17 cellular contexts compared by ENCODE assay signal in genomic region chr17:61149106-61149505, GRCh38.
DNase-seq lines count a peak whose midpoint lies in the region; ATAC-seq, FAIRE-seq and TF ChIP-seq lines count a peak whose summit lies in the region.
"Had no signal": no experiment of that assay in that cellular context is flagged by ENCODE, and none has a peak within 500 bp of the region (broad histone marks: within the 10 kb centered on the region; RNA-seq: fewer than 3 reads in every experiment).

No MANE protein-coding gene starts in this region.

- H3K36me3 ChIP-seq in Loucy (ENCODE audit: insufficient read depth, low read length) = no peaks in the 10 kb centered on the region
- no peaks in the 10 kb centered on the region for H3K36me3 ChIP-seq in H1 (ENCODE audit: control insufficient read depth in 2 of 4, insufficient read depth in 4 of 4, low read length in 3 of 4)
- H3K36me3 ChIP-seq: BLaER1 had no signal

- H3K56ac ChIP-seq in H1 (replicated peaks; ENCODE audit: insufficient read length, low read depth, low read length) = no peak overlapping the region

- no peak overlapping the region for H2BK15ac ChIP-seq in H1 (ENCODE audit: low read length)

- no peak overlapping the region for H2AK5ac ChIP-seq in H1 (ENCODE audit: low read depth, low read length)

- ATAC-seq in HG03469 (IDR thresholded peaks at IDR 0.05; ENCODE audit: unreplicated experiment) (no peak), GM19351 (IDR thresholded peaks at IDR 0.05; ENCODE audit: unreplicated experiment) (no peak)
- ATAC-seq: GM12878 had no signal

- H4K20me1 ChIP-seq in Loucy (ENCODE audit: insufficient read depth, low read length, poor library complexity, severe bottlenecking) (no peaks in the 10 kb centered on the region), H1 (replicated peaks in 1 of 2; ENCODE audit: control insufficient read depth in 1 of 2, insufficient read depth in 2 of 2, low read length in 2 of 2) (no peaks in the 10 kb centered on the region)
- H4K20me1 ChIP-seq: BLaER1 had no signal

- intact Hi-C loops in activated naive CD4-positive, alpha-beta T cell treated with anti-CD3 and anti-CD28 coated beads for 36 hours (cut with micrococcal nuclease) = no loop called here
- intact Hi-C loops in head of caudate nucleus (cut with DNase I) = no loop called here

- DNase-seq in activated naive CD4-positive, alpha-beta T cell treated with anti-CD3 and anti-CD28 coated beads for 36 hours = no peak
- no peak for DNase-seq in H1 (ENCODE audit: low read depth in 1 of 2, low spot score in 2 of 2)
- DNase-seq in nephron progenitor cell = no peak
- no peak for DNase-seq in head of caudate nucleus
- DNase-seq: AML-193, Calu3, DMS 273 treated with DMSO at 0.1 percent for 48 hours, GM23248, H7 had no signal

- no peak overlapping the region for H3K4ac ChIP-seq in H1 (replicated peaks; ENCODE audit: insufficient read length, low read depth, low read length)

- no peaks in the 10 kb centered on the region for H3K9me2 ChIP-seq in Loucy (replicated peaks; ENCODE audit: low read depth, low read length)

- no peak for TF ChIP-seq POLR2A in H1 (IDR thresholded peaks at IDR 0.05; ENCODE audit: control extremely low read depth in 1 of 2, low read depth in 2 of 2, low read length in 2 of 2)

- no peaks in the 10 kb centered on the region for H3K9me3 ChIP-seq in Loucy (ENCODE audit: insufficient read depth, low read depth, low read length)
- no peaks in the 10 kb centered on the region for H3K9me3 ChIP-seq in H1 (ENCODE audit: insufficient read depth in 2 of 2, low read depth in 1 of 2, low read length in 1 of 2)
- H3K9me3 ChIP-seq: BLaER1 had no signal

- no peak overlapping the region for H2BK12ac ChIP-seq in H1 (ENCODE audit: low read depth, low read length)

- H3K27me3 ChIP-seq in Loucy (ENCODE audit: insufficient read depth, low read length, poor library complexity, severe bottlenecking) (no peaks in the 10 kb centered on the region), H1 (replicated peaks in 1 of 4; ENCODE audit: control insufficient read depth in 3 of 4, extremely low read depth in 1 of 4, insufficient read depth in 3 of 4, low read length in 3 of 4) (peaks cover 0 to 1% (median 0%) of the 10 kb centered on the region in 4 experiments; a peak in 1 of 7 replicates)
- H3K27me3 ChIP-seq: BLaER1 had no signal

- H2BK5ac ChIP-seq in H1 (ENCODE audit: low read depth, low read length) = no peak overlapping the region

- H3K23ac ChIP-seq in H1 (ENCODE audit: insufficient read length) = no peak overlapping the region

- no peaks in the 10 kb centered on the region for H3K23me2 ChIP-seq in H1 (ENCODE audit: low read depth, low read length)

- TF ChIP-seq CTCF in Loucy (conservative IDR thresholded peaks at IDR 0.05; ENCODE audit: low read length) (no peak), H1 (IDR thresholded peaks at IDR 0.05; ENCODE audit: control extremely low read depth in 1 of 3, insufficient read depth in 1 of 3, low read depth in 1 of 3, low read length in 3 of 3) (no peak), nephron progenitor cell (IDR thresholded peaks at IDR 0.05) (no peak)

- 87% methylated on average over 5 of the region's 5 CpGs; no CpG with 5 or more reads in 1 of the 2 experiments for WGBS in H1 (ENCODE audit: extremely low coverage in 1 of 2, insufficient coverage in 1 of 2, insufficient read length in 1 of 2, insufficient replicate concordance in 2 of 2, low coverage in 1 of 2, low lambda C conversion rate in 2 of 2, missing lambda C conversion rate in 1 of 2), 2 experiments

- peak overlapping the region; percentile 32 for H3K27ac Mint-ChIP-seq in activated naive CD4-positive, alpha-beta T cell treated with anti-CD3 and anti-CD28 coated beads, Interleukin-2, amount 50 U/mL, for 24 hours
- H3K27ac Mint-ChIP-seq in activated naive CD4-positive, alpha-beta T cell treated with anti-CD3 and anti-CD28 coated beads for 36 hours = no peak overlapping the region
- H3K27ac Mint-ChIP-seq in nephron progenitor cell = peak overlapping the region; percentile 73

- TF ChIP-seq RAD21 in H1 (IDR thresholded peaks at IDR 0.05 in 1 of 2, conservative IDR thresholded peaks at IDR 0.05 in 1 of 2; ENCODE audit: low read depth in 2 of 2, low read length in 2 of 2) = no peak

- CTCF ChIA-PET in activated naive CD4-positive, alpha-beta T cell treated with anti-CD3 and anti-CD28 coated beads for 36 hours (lab: Charles Lee) = interaction anchor here (0.6 kb wide), 1 partner anchor 511 kb away, joined by 5 read pairs; no protein-coding TSS in a partner anchor
- CTCF ChIA-PET in H1 (lab: Charles Lee; ENCODE audit: partially characterized antibody) = interaction anchor here (0.6 to 0.7 kb wide), 2 partner anchors 210 to 335 kb away, joined by 3 read pairs; no protein-coding TSS in a partner anchor

- H3K27ac ChIP-seq in H1 (ENCODE audit: low read depth, low read length) = no peak overlapping the region
- H3K27ac ChIP-seq: 22Rv1, BLaER1, GM23248 had no signal

- H3K9ac ChIP-seq in Loucy (ENCODE audit: low read depth, low read length, poor library complexity, severe bottlenecking) = peak overlapping the region; percentile 39
- no peak overlapping the region for H3K9ac ChIP-seq in H1 (replicated peaks in 1 of 4; ENCODE audit: extremely low read depth in 1 of 4, low read depth in 3 of 4, low read length in 3 of 4)
- H3K9ac ChIP-seq: BLaER1, GM23248 had no signal

- H3K79me1 ChIP-seq in H1 (ENCODE audit: low read depth, low read length) = no peaks in the 10 kb centered on the region

- peak overlapping the region; percentile 36 for H3K4me3 ChIP-seq in Loucy (ENCODE audit: low read length, poor library complexity, severe bottlenecking)
- H3K4me3 ChIP-seq in H1 (ENCODE audit: extremely low read depth in 1 of 4, insufficient read depth in 2 of 4, low read depth in 3 of 4, low read length in 4 of 4) = no peak overlapping the region
- H3K4me3 ChIP-seq: BLaER1, GM12878, GM23248 had no signal

- H3K4me1 Mint-ChIP-seq in activated naive CD4-positive, alpha-beta T cell treated with anti-CD3 and anti-CD28 coated beads, Interleukin-2, amount 50 U/mL, for 24 hours = peaks cover 27% of the 10 kb centered on the region
- peaks cover 21% of the 10 kb centered on the region for H3K4me1 Mint-ChIP-seq in activated naive CD4-positive, alpha-beta T cell treated with anti-CD3 and anti-CD28 coated beads for 36 hours (ENCODE audit: low read depth)
- H3K4me1 Mint-ChIP-seq in nephron progenitor cell = peaks cover 80% of the 10 kb centered on the region

- H4K91ac ChIP-seq in H1 (replicated peaks; ENCODE audit: insufficient read length, low read length) = no peak overlapping the region

- TF ChIP-seq EP300 in H1 (IDR thresholded peaks at IDR 0.05; ENCODE audit: borderline replicate concordance in 1 of 2, low read depth in 2 of 2, low read length in 2 of 2) = no peak

- no peaks in the 10 kb centered on the region for H3K36me3 Mint-ChIP-seq in activated naive CD4-positive, alpha-beta T cell treated with anti-CD3 and anti-CD28 coated beads, Interleukin-2, amount 50 U/mL, for 24 hours
- no peaks in the 10 kb centered on the region for H3K36me3 Mint-ChIP-seq in activated naive CD4-positive, alpha-beta T cell treated with anti-CD3 and anti-CD28 coated beads for 36 hours (ENCODE audit: low read depth)
- H3K36me3 Mint-ChIP-seq in nephron progenitor cell (ENCODE audit: low read depth) = no peaks in the 10 kb centered on the region

- peak overlapping the region; percentile 59 for H3K4me2 ChIP-seq in Loucy (ENCODE audit: low read depth, low read length, poor library complexity, severe bottlenecking)
- no peak overlapping the region for H3K4me2 ChIP-seq in H1 (ENCODE audit: insufficient read depth in 1 of 2, low read depth in 2 of 2, low read length in 2 of 2)
- H3K4me2 ChIP-seq: BLaER1 had no signal

- no peaks in the 10 kb centered on the region for H3K79me2 ChIP-seq in Loucy (ENCODE audit: insufficient read depth, low read length)
- no peaks in the 10 kb centered on the region for H3K79me2 ChIP-seq in H1 (ENCODE audit: control insufficient read depth in 1 of 2, insufficient read depth in 2 of 2, low read length in 2 of 2)

- H4K8ac ChIP-seq in H1 (ENCODE audit: extremely low read depth, insufficient read depth, low read length) = no peak overlapping the region

- POLR2A ChIA-PET in H1 (lab: Charles Lee; ENCODE audit: partially characterized antibody) = no interaction called here

- peaks cover 29% of the 10 kb centered on the region for H3F3A ChIP-seq in Loucy (ENCODE audit: low read depth)

- no peak overlapping the region for H3K14ac ChIP-seq in H1 (ENCODE audit: insufficient read length)

- no peak overlapping the region for H3K18ac ChIP-seq in H1 (ENCODE audit: extremely low read depth, low read length)

- H3K27me3 Mint-ChIP-seq in activated naive CD4-positive, alpha-beta T cell treated with anti-CD3 and anti-CD28 coated beads, Interleukin-2, amount 50 U/mL, for 24 hours = no peaks in the 10 kb centered on the region
- H3K27me3 Mint-ChIP-seq in activated naive CD4-positive, alpha-beta T cell treated with anti-CD3 and anti-CD28 coated beads for 36 hours (ENCODE audit: low read depth) = no peaks in the 10 kb centered on the region
- no peaks in the 10 kb centered on the region for H3K27me3 Mint-ChIP-seq in nephron progenitor cell (ENCODE audit: low read depth, poor library complexity)

- H3K4me3 Mint-ChIP-seq in activated naive CD4-positive, alpha-beta T cell treated with anti-CD3 and anti-CD28 coated beads, Interleukin-2, amount 50 U/mL, for 24 hours = no peak overlapping the region
- H3K4me3 Mint-ChIP-seq in activated naive CD4-positive, alpha-beta T cell treated with anti-CD3 and anti-CD28 coated beads for 36 hours = no peak overlapping the region
- peak overlapping the region; percentile 52 for H3K4me3 Mint-ChIP-seq in nephron progenitor cell

- H3K4me1 ChIP-seq in Loucy (ENCODE audit: insufficient read depth, low read length, poor library complexity, severe bottlenecking) (peaks cover 78% of the 10 kb centered on the region), H1 (replicated peaks in 1 of 4; ENCODE audit: control insufficient read depth in 3 of 4, insufficient read depth in 4 of 4, low read length in 3 of 4) (peaks cover 0 to 3% (median 0%) of the 10 kb centered on the region in 4 experiments; a peak in 2 of 7 replicates)

- no peak overlapping the region for H2BK120ac ChIP-seq in H1 (replicated peaks; ENCODE audit: low read depth, low read length)

- no peak overlapping the region for H2BK20ac ChIP-seq in H1 (ENCODE audit: low read length)

- no peaks in the 10 kb centered on the region for H3K9me3 Mint-ChIP-seq in activated naive CD4-positive, alpha-beta T cell treated with anti-CD3 and anti-CD28 coated beads, Interleukin-2, amount 50 U/mL, for 24 hours
- no peaks in the 10 kb centered on the region for H3K9me3 Mint-ChIP-seq in activated naive CD4-positive, alpha-beta T cell treated with anti-CD3 and anti-CD28 coated beads for 36 hours
- H3K9me3 Mint-ChIP-seq in nephron progenitor cell = no peaks in the 10 kb centered on the region

- no peak overlapping the region for H4K5ac ChIP-seq in H1 (ENCODE audit: insufficient read length, low read depth, low read length)

- no peak for FAIRE-seq in H1 (lab: Jason Lieb, UNC)
- FAIRE-seq: GM12878, GM18507 had no signal

- H2AFZ ChIP-seq in Loucy (ENCODE audit: low read length) (no peak overlapping the region), H1 (ENCODE audit: low read length) (no peak overlapping the region)
- H2AFZ ChIP-seq: GM23248 had no signal

TF ChIP-seq in H1, 55 proteins besides CTCF, POLR2A, EP300 and RAD21:
- TF ChIP-seq FOSL1 (IDR thresholded peaks at IDR 0.05; ENCODE audit: insufficient read depth, low read depth, low read length) = no peak
- TF ChIP-seq CEBPB (IDR thresholded peaks at IDR 0.05; ENCODE audit: low read depth, low read length) = peak; percentile 64; the same call in 1 of the 2 replicates
